Comparison of ENCODE assay signal across 8 cellular contexts in the genomic region with DNA sequence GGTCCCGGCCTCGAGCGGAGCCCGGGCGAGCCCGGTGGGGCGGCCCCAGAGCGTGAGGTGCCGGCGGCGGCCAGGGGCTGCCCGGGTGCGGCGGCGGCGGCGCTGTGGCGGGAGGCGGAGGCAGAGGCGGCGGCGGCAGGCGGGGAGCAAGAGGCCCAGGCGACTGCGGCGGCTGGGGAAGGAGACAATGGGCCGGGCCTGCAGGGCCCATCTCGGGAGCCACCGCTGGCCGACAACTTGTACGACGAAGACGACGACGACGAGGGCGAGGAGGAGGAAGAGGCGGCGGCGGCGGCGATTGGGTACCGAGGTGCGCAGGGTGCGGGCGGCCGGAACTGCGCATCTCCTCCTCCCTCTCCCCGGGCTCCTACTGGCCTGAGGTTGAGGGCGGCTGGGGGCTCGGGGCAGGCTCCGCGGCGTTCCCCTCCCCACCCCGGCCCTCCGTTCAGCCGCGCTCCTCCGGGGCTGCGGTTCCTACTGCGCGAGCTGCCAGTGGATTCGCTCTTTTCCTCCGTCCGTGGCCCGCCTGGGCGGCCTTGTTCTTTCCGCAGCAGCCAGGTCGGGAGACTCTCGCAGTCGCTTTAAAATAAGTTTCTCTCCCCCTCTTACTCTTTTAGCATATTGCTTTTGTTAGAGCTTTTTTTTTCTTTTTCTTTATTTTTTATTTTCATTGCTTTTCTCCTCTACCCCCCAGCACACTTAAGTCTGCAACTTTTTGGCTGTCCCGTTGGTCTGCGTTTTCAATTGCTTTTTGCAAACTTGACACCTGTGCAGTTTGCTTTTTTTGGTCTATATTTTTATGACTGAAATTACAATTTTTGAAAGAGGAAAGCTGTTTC. TPM values are rescaled to one million over a fixed set of nuclear protein-coding genes. Genes with fewer than 3 reads are reported as not detected.
DNase-seq lines count a peak whose midpoint lies in the region; ATAC-seq and TF ChIP-seq lines count a peak whose summit lies in the region.

No MANE protein-coding gene starts in this region.

- H3K27me3 Mint-ChIP-seq in T-helper 17 cell, result no peaks in the 10 kb centered on the region
- H3K27me3 Mint-ChIP-seq in progenitor cell of endocrine pancreas, result no peaks in the 10 kb centered on the region

- peak; percentile 88 for DNase-seq in GM12865 (ENCODE audit: low read depth)
- peak; percentile 65 for DNase-seq in NCI-H1092 (lab: John Stamatoyannopoulos, UW)
- peak; percentile 61 to 77 (median 70) for DNase-seq in T-helper 17 cell
- peak; percentile 27 for DNase-seq in amniotic stem cell (lab: John Stamatoyannopoulos, UW)
- peak; percentile 85 for DNase-seq in left ventricle myocardium inferior
- peak; percentile 50 for DNase-seq in progenitor cell of endocrine pancreas (ENCODE audit: low spot score, unreplicated experiment)
- DNase-seq in upper lobe of left lung, result peak; percentile 87 to 95

- H3K4me1 Mint-ChIP-seq in T-helper 17 cell, result peaks cover 18% of the 10 kb centered on the region
- H3K4me1 Mint-ChIP-seq in progenitor cell of endocrine pancreas (ENCODE audit: low read depth), result peaks cover 8% of the 10 kb centered on the region

- peaks cover 34% of the 10 kb centered on the region for H3K36me3 ChIP-seq in left ventricle myocardium inferior
- H3K36me3 ChIP-seq in upper lobe of left lung, result peaks cover 19 to 35% (median 22%) of the 10 kb centered on the region in 4 donors

- H3K4me3 Mint-ChIP-seq in T-helper 17 cell, result peak overlapping the region; percentile 95
- peak overlapping the region; percentile 90 for H3K4me3 Mint-ChIP-seq in progenitor cell of endocrine pancreas (ENCODE audit: low read depth)

- ATAC-seq in HG02642 (IDR thresholded peaks at IDR 0.05; ENCODE audit: poor library complexity, unreplicated experiment), result peak; percentile 69
- ATAC-seq in T-helper 17 cell, result peak; percentile 72
- peak; percentile 85 to 90 for ATAC-seq in upper lobe of left lung (ENCODE audit: low FRiP score in 2 of 2)

- no peaks in the 10 kb centered on the region for H3K27me3 ChIP-seq in left ventricle myocardium inferior (ENCODE audit: low read depth)
- H3K27me3 ChIP-seq in upper lobe of left lung, result no peaks in the 10 kb centered on the region

- 1% methylated on average over 34 to 41 of the region's 73 CpGs for WGBS in upper lobe of left lung, 2 donors

- H3K36me3 Mint-ChIP-seq in T-helper 17 cell (ENCODE audit: low read depth), result peaks cover 3% of the 10 kb centered on the region
- H3K36me3 Mint-ChIP-seq in progenitor cell of endocrine pancreas (ENCODE audit: insufficient read depth), result peaks cover 21% of the 10 kb centered on the region

- H3K9me3 Mint-ChIP-seq in progenitor cell of endocrine pancreas (ENCODE audit: low read depth), result no peaks in the 10 kb centered on the region

- TF ChIP-seq POLR2A in upper lobe of left lung (IDR thresholded peaks at IDR 0.05), result peak in 2 of 4 donors; percentile 1 to 48

- TF ChIP-seq EP300 in upper lobe of left lung (IDR thresholded peaks at IDR 0.05), result no peak

- H3K27ac ChIP-seq in left ventricle myocardium inferior (replicated peaks) (peak overlapping the region; percentile 96), upper lobe of left lung (peak overlapping the region; percentile 93 to 100 (median 96))

- TF ChIP-seq CTCF in GM12865 (IDR thresholded peaks at IDR 0.05; ENCODE audit: insufficient read depth, low read depth, low read length, missing control alignments), result no peak
- no peak for TF ChIP-seq CTCF in left ventricle myocardium inferior (IDR thresholded peaks at IDR 0.05; ENCODE audit: borderline replicate concordance)
- TF ChIP-seq CTCF in progenitor cell of endocrine pancreas (IDR thresholded peaks at IDR 0.05; ENCODE audit: unreplicated experiment), result peak; percentile 18
- peak in 1 of 6 experiments; percentile 10 for TF ChIP-seq CTCF in upper lobe of left lung (IDR thresholded peaks at IDR 0.05)

- H3K4me3 ChIP-seq in GM12865 (ENCODE audit: low read depth, low read length) (peak overlapping the region; percentile 87), left ventricle myocardium inferior (peak overlapping the region; percentile 85), upper lobe of left lung (peak overlapping the region; percentile 75 to 92 (median 90))

- H3K27ac Mint-ChIP-seq in T-helper 17 cell (peak overlapping the region; percentile 95), progenitor cell of endocrine pancreas (peak overlapping the region; percentile 95)

- intact Hi-C loops in left ventricle myocardium inferior (cut with micrococcal nuclease), result no loop called here

- peaks cover 53% of the 10 kb centered on the region for H3K4me1 ChIP-seq in left ventricle myocardium inferior
- H3K4me1 ChIP-seq in upper lobe of left lung, result peaks cover 16 to 26% (median 24%) of the 10 kb centered on the region in 4 donors

- H3K9me3 ChIP-seq in T-helper 17 cell (ENCODE audit: control insufficient read depth, low read length, poor library complexity, severe bottlenecking), result no peaks in the 10 kb centered on the region
- H3K9me3 ChIP-seq in left ventricle myocardium inferior (replicated peaks), result no peaks in the 10 kb centered on the region
- no peaks in the 10 kb centered on the region for H3K9me3 ChIP-seq in upper lobe of left lung

RNA-seq across cellular contexts. Expression of a gene that starts 0.6 kb away (rescaled TPM):
- total RNA-seq in T-helper 17 cell (10 to 100 TPM; 48.4 to 56.4 TPM), left ventricle myocardium inferior (10.6 TPM), progenitor cell of endocrine pancreas (35.0 and 36.2 TPM in 2 replicates), upper lobe of left lung (10 to 100 TPM; 10.1 to 37.7 (median 18.7) TPM)

RNA-seq across cellular contexts. Expression of a gene that starts 47.1 kb away (rescaled TPM):
- not detected for total RNA-seq in T-helper 17 cell
- 6.1 TPM for total RNA-seq in left ventricle myocardium inferior
- total RNA-seq in progenitor cell of endocrine pancreas, result 5.9 and 6.1 TPM in 2 replicates
- 1 to 10 TPM in 4 of 6 donors, under 1 TPM in 1, not detected in 1; 0.60 to 2.7 (median 1.8) TPM for total RNA-seq in upper lobe of left lung

Comparison
In these comparisons a context has a peak if more than half of its experiments do, and no peak if none do; other contexts are left out.
1. Peak in every context shown above with its lines: DNase-seq, ATAC-seq, H3K4me3 ChIP-seq and H3K27ac ChIP-seq.
2. DNase-seq: peak in every context shown above with its lines; median percentile 91 in upper lobe of left lung; 88 in GM12865; 85 in left ventricle myocardium inferior; 70 in T-helper 17 cell; 65 in NCI-H1092; 50 in progenitor cell of endocrine pancreas; 27 in amniotic stem cell.